Comparison of ENCODE assay signal across 8 cellular contexts in the genomic region with DNA sequence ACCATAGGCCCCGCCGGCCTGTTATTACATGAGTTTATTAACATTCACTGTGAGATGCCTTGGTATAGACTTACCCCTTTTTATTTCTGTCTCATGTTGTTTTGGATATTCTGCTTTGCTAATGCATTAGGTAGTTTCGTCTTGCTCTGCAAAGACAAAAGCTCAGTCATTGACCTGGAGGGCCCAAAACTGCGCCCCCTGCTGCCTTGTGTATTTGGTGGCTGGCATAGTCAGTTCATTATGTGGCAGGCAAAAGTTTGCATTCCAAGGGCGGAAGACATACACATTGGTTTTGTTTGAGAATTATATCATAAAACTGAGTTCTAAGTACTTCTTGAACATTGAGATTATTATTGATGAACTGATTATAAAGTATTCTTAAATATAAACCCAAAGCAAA.
DNase-seq lines count a peak whose midpoint lies in the region; ATAC-seq and TF ChIP-seq lines count a peak whose summit lies in the region.

No MANE protein-coding gene starts in this region.

- no peak overlapping the region for H3K4me3 ChIP-seq in fibroblast of lung (replicated peaks in 1 of 4; ENCODE audit: control extremely low read depth in 1 of 4, insufficient read depth in 1 of 4, low read depth in 3 of 4, low read length in 4 of 4)

- intact Hi-C loops in Right ventricle myocardium superior (cut with DNase I) = no loop called here
- intact Hi-C loops in left cardiac atrium (cut with DNase I) = loop anchor here in 1 of 2 donors (10.0 kb wide), 1 partner anchor 369 kb away; the partner anchor contains the start of gene SDK1

- no peaks in the 10 kb centered on the region for H4K20me1 ChIP-seq in fibroblast of lung (ENCODE audit: control insufficient read depth, extremely low read depth, insufficient read depth, low read length)

- DNase-seq in Right ventricle myocardium superior = peak; percentile 52
- DNase-seq in left cardiac atrium = no peak
- peak; percentile 61 to 66 for DNase-seq in activated CD4-positive, alpha-beta T cell treated with anti-CD3 and anti-CD28 coated beads, Interleukin-2, amount 50 U/mL, for 48 hours
- peak; percentile 10 to 32 for DNase-seq in fibroblast of lung (ENCODE audit: low read depth in 2 of 2)
- DNase-seq in stimulated activated CD4-positive, alpha-beta T cell treated with anti-CD3 and anti-CD28 coated beads, Interleukin-15, amount 100 ng/mL, for 1 hour (ENCODE audit: low read depth in 1 of 2, low spot score in 1 of 2) = peak; percentile 20 to 46
- DNase-seq in AG08395 (ENCODE audit: low spot score) = no peak
- DNase-seq in kidney glomerular epithelial cell (lab: John Stamatoyannopoulos, UW) = no peak

- no peak overlapping the region for H3K4me2 ChIP-seq in fibroblast of lung (ENCODE audit: extremely low read depth, insufficient read depth, low read length)

- no peak overlapping the region for H2AFZ ChIP-seq in fibroblast of lung (ENCODE audit: low read length)

- H3K27ac ChIP-seq in fibroblast of lung (ENCODE audit: insufficient read depth, low read length) = no peak overlapping the region

- no peaks in the 10 kb centered on the region for H3K79me2 ChIP-seq in fibroblast of lung (ENCODE audit: control insufficient read depth, insufficient read depth, low read length)

- no peaks in the 10 kb centered on the region for H3K4me1 ChIP-seq in fibroblast of lung (ENCODE audit: control insufficient read depth, extremely low read depth, insufficient read depth, low read length)

- ATAC-seq in Right ventricle myocardium superior (ENCODE audit: poor library complexity) (no peak), left cardiac atrium (no peak), HG03025 (IDR thresholded peaks at IDR 0.05; ENCODE audit: low FRiP score, unreplicated experiment) (no peak)

- no peaks in the 10 kb centered on the region for H3K9me3 ChIP-seq in fibroblast of lung (ENCODE audit: control insufficient read depth, insufficient read depth, low read depth, low read length)

- H3K27me3 ChIP-seq in fibroblast of lung (ENCODE audit: control insufficient read depth, insufficient read depth, low read length) = no peaks in the 10 kb centered on the region

- TF ChIP-seq CTCF in fibroblast of lung (conservative IDR thresholded peaks at IDR 0.05 in 1 of 2, IDR thresholded peaks at IDR 0.05 in 1 of 2; ENCODE audit: low read depth in 1 of 2, low read length in 2 of 2) = peak in 1 of 2 donors; percentile 50

- H3K9ac ChIP-seq in fibroblast of lung (ENCODE audit: insufficient read depth, low read length) = no peak overlapping the region

- no peaks in the 10 kb centered on the region for H3K36me3 ChIP-seq in fibroblast of lung (ENCODE audit: control insufficient read depth, insufficient read depth, low read length)

Comparison
In these comparisons a context has a peak if more than half of its experiments do, and no peak if none do; other contexts are left out.
1. DNase-seq: peak in Right ventricle myocardium superior (single experiment), activated CD4-positive, alpha-beta T cell treated with anti-CD3 and anti-CD28 coated beads, Interleukin-2, amount 50 U/mL, for 48 hours (2 of 2), fibroblast of lung (2 of 2) and stimulated activated CD4-positive, alpha-beta T cell treated with anti-CD3 and anti-CD28 coated beads, Interleukin-15, amount 100 ng/mL, for 1 hour (2 of 2); none in left cardiac atrium (single experiment), AG08395 (single experiment) and kidney glomerular epithelial cell (single experiment).